In the genomic region with DNA sequence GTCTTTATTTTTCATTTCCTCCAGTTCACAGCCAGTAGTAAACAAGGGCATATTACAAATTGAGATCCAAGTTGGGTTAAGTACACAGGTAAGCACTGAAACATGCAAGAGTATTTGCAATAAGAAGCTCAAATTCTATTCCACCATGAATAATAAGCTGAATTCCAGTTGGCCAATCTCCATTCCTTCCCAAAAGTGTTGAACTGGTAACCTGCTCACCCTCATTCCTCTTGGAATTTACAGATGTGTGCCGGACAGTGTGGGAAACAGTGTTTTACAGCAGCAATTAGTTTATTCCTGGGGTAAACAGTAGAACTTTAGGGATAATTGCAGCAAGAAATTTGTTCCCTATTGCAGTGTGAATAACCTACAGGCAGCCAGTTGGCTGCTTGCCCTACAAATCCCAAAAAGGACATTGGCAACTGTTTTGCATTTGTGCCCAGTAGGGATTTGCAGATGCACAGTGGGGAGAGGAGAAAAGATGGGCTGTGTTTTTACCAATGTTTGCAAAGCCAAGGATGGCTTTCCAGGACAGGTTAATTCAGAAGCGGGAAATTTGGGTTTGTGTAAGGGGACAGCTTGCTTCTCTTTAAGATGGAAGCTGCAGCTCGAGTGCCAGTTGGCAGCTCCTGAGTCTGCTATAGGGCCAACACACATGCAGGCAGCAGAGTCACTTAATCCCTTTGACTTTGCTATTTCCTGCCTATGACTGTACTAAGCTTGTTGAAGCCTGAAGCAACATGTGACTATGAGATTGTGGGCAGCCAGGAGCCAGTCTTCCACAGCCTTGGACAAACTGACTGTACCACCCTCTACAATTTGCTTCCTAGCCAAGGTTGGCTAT, we compare ENCODE assay signal across 8 cellular contexts.
DNase-seq lines count a peak whose midpoint lies in the region; ATAC-seq, FAIRE-seq and TF ChIP-seq lines count a peak whose summit lies in the region.

No MANE protein-coding gene starts in this region.

- H3K4me3 ChIP-seq in AG04450 (ENCODE audit: low read depth, low read length): no peak overlapping the region
- H3K4me3 ChIP-seq in astrocyte of the spinal cord (ENCODE audit: low read depth, low read length): no peak overlapping the region

- FAIRE-seq in HTR-8/SVneo (lab: Jason Lieb, UNC): peak; percentile 91

- CTCF ChIA-PET in AG04450 (lab: Charles Lee): interaction anchor here (0.7 to 2.6 kb wide), 4 partner anchors 124 to 437 kb away, joined by 3 to 9 read pairs (median 5); no protein-coding TSS in a partner anchor

- POLR2A ChIA-PET in AG04450 (lab: Yijun Ruan, JAX): interaction anchor here (0.6 to 1.8 kb wide), 3 partner anchors 78 to 403 kb away, joined by 3 to 6 read pairs (median 4); no protein-coding TSS in a partner anchor

- no peak for ATAC-seq in GM18511 (IDR thresholded peaks at IDR 0.05; ENCODE audit: unreplicated experiment)

- no peaks in the 10 kb centered on the region for H3K27me3 ChIP-seq in AG04450 (ENCODE audit: control insufficient read depth, insufficient read depth, low read length)

- DNase-seq in AG04450 (ENCODE audit: low read depth, low spot score): peak; percentile 33
- peak; percentile 57 for DNase-seq in HTR-8/SVneo (ENCODE audit: insufficient read length, low spot score)
- DNase-seq in astrocyte of the spinal cord (ENCODE audit: low read depth, low spot score): peak; percentile 65
- DNase-seq in islet precursor cell: peak; percentile 85
- no peak for DNase-seq in activated gamma-delta T cell (lab: John Stamatoyannopoulos, UW)
- DNase-seq in NCI-H345 treated with DMSO at 0.1 percent for 48 hours (lab: John Stamatoyannopoulos, UW; ENCODE audit: unreplicated experiment): no peak
- DNase-seq in NCI-H2107 treated with DMSO at 0.1 percent for 48 hours (lab: John Stamatoyannopoulos, UW; ENCODE audit: unreplicated experiment): no peak

- in situ Hi-C loops in astrocyte of the spinal cord (cut with HindIII; ENCODE audit: low sequenced_read_pairs): no loop called here

- TF ChIP-seq CTCF in AG04450 (IDR thresholded peaks at IDR 0.05; ENCODE audit: low read depth, low read length) (no peak), astrocyte of the spinal cord (IDR thresholded peaks at IDR 0.05; ENCODE audit: low read depth, low read length) (no peak)

- H3K27ac ChIP-seq in AG04450 (ENCODE audit: low read depth, low read length): no peak overlapping the region

- no peaks in the 10 kb centered on the region for H3K9me3 ChIP-seq in AG04450 (ENCODE audit: control insufficient read depth, insufficient read depth, low read length)

Comparison
In these comparisons a context has a peak if more than half of its experiments do, and no peak if none do; other contexts are left out.
1. DNase-seq: peak in AG04450 (single experiment), HTR-8/SVneo (single experiment), astrocyte of the spinal cord (single experiment) and islet precursor cell (single experiment); none in activated gamma-delta T cell (single experiment), NCI-H345 treated with DMSO at 0.1 percent for 48 hours (single experiment) and NCI-H2107 treated with DMSO at 0.1 percent for 48 hours (single experiment).